Comparison of ENCODE assay signal across 1 cellular context in the genomic region with DNA sequence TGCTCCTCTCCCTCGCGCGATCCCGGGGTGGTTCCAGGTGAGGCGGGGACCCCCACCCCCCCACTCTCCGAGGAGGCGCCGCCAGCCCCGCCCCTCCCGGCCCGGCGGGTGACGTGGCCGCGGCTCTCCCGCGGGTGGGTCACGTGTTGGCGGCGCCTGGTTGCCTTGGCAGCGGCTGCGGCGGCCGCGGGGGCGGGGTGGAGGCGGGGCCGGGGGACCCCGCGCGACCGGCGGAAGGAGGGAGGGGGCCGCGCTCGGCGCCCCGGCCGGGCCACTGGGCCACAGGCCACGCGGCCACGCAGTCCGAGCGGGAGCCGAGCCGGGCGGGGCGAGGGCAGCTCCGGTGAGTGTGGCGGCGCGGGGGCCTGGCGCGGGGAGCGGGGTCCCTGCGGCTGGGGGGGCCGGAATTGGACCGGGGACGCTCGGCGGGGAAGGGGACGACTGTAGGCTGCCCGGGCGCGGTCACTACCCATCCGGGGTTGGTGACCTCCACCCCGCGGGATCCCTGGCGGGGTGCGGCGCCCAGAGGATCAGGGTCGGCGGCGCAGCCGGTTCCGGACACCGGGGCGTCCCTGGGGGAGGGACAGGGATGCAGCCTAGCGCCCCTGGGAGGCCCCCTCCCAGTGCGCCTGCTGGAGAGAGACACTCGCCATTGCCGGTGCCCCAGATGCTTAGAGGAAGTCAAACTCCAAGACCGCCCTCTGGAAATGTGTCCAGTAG.
A peak's percentile ranks its signal among the peaks of the same experiment; 100 is the strongest.
TF ChIP-seq lines count a peak whose summit lies in the region.

A gene (plus strand): TSS at position 257 of the 720 bp plus-strand sequence. CDS start 5,382 bp downstream, outside the sequence.

TF ChIP-seq in HEK293, 187 proteins besides CTCF, POLR2A, EP300 and RAD21 (continued from another document):
- TF ChIP-seq ZNF529 (tag by site-specific recombination; IDR thresholded peaks at IDR 0.05; ENCODE audit: insufficient replicate concordance) (no peak), KLF9 (tag by site-specific recombination; IDR thresholded peaks at IDR 0.05; ENCODE audit: low read depth) (peak; percentile 72; the same call in 1 of the 2 replicates), SP2 (tag by site-specific recombination; IDR thresholded peaks at IDR 0.05) (0 out of 2 replicates have a peak, but pooled peaks have one; percentile 2), ZNF423 (tag by site-specific recombination; IDR thresholded peaks at IDR 0.05) (peak; percentile 90), ZBTB20 (tag by site-specific recombination; IDR thresholded peaks at IDR 0.05) (no peak), ZNF571 (tag by site-specific recombination; IDR thresholded peaks at IDR 0.05) (no peak), ZNF274 (IDR thresholded peaks at IDR 0.05; ENCODE audit: low read length) (no peak), ZNF274 (tag by site-specific recombination; IDR thresholded peaks at IDR 0.05; ENCODE audit: borderline replicate concordance) (no peak), ZXDB (tag by site-specific recombination; IDR thresholded peaks at IDR 0.05) (peak; percentile 69), ZNF596 (tag by site-specific recombination; IDR thresholded peaks at IDR 0.05) (no peak), ZNF350 (tag by site-specific recombination; IDR thresholded peaks at IDR 0.05) (no peak), ZNF140 (tag by site-specific recombination; IDR thresholded peaks at IDR 0.05) (no peak), TRIM28 (IDR thresholded peaks at IDR 0.05; ENCODE audit: borderline replicate concordance, low read length) (no peak), YY1 (tag by site-specific recombination; IDR thresholded peaks at IDR 0.05) (peak; percentile 27; the same call in 1 of the 2 replicates), ZNF391 (tag by site-specific recombination; IDR thresholded peaks at IDR 0.05; ENCODE audit: borderline replicate concordance, low read depth) (no peak), GLIS2 (tag by site-specific recombination; IDR thresholded peaks at IDR 0.05) (peak; percentile 76), ZIC2 (tag by site-specific recombination; IDR thresholded peaks at IDR 0.05) (peak; percentile 84), ZFP69B (tag by site-specific recombination; IDR thresholded peaks at IDR 0.05) (no peak), ZNF23 (tag by site-specific recombination; IDR thresholded peaks at IDR 0.05; ENCODE audit: borderline replicate concordance) (no peak), ZNF670 (tag by site-specific recombination; IDR thresholded peaks at IDR 0.05; ENCODE audit: low read depth) (no peak), SETDB1 (IDR thresholded peaks at IDR 0.05; ENCODE audit: insufficient read length, low read length) (no peak), PRDM1 (tag by site-specific recombination; IDR thresholded peaks at IDR 0.05) (no peak), ZNF37A (tag by site-specific recombination; IDR thresholded peaks at IDR 0.05) (0 out of 2 replicates have a peak, but pooled peaks have one; percentile 33), ZNF521 (tag by site-specific recombination; IDR thresholded peaks at IDR 0.05) (no peak), ZFHX2 (tag by site-specific recombination; conservative IDR thresholded peaks at IDR 0.05) (0 out of 2 replicates have a peak, but pooled peaks have one; percentile 3), ZEB2 (tag by site-specific recombination; IDR thresholded peaks at IDR 0.05) (0 out of 2 replicates have a peak, but pooled peaks have one; percentile 13), ZBTB8A (tag by site-specific recombination; IDR thresholded peaks at IDR 0.05) (peak; percentile 22; the same call in 1 of the 2 replicates), ZNF664 (tag by site-specific recombination; IDR thresholded peaks at IDR 0.05) (no peak), GFI1B (tag by site-specific recombination; IDR thresholded peaks at IDR 0.05) (no peak), ZSCAN30 (tag by site-specific recombination; IDR thresholded peaks at IDR 0.05) (0 out of 2 replicates have a peak, but pooled peaks have one; percentile 17), KLF10 (tag by site-specific recombination; IDR thresholded peaks at IDR 0.05) (peak; percentile 47; the same call in 1 of the 2 replicates), ZNF335 (tag by site-specific recombination; conservative IDR thresholded peaks at IDR 0.05) (peak; percentile 88)
- TF ChIP-seq, protein P1, sequence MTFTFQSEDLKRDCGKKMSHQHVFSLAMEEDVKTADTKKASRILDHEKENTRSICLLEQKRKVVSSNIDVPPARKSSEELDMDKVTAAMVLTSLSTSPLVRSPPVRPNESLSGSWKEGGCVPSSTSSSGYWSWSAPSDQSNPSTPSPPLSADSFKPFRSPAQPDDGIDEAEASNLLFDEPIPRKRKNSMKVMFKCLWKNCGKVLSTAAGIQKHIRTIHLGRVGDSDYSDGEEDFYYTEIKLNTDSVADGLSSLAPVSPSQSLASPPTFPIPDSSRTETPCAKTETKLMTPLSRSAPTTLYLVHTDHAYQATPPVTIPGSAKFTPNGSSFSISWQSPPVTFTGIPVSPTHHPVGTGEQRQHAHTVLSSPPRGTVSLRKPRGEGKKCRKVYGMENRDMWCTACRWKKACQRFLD (tag by site-specific recombination; IDR thresholded peaks at IDR 0.05), result no peak
- TF ChIP-seq, protein P2, sequence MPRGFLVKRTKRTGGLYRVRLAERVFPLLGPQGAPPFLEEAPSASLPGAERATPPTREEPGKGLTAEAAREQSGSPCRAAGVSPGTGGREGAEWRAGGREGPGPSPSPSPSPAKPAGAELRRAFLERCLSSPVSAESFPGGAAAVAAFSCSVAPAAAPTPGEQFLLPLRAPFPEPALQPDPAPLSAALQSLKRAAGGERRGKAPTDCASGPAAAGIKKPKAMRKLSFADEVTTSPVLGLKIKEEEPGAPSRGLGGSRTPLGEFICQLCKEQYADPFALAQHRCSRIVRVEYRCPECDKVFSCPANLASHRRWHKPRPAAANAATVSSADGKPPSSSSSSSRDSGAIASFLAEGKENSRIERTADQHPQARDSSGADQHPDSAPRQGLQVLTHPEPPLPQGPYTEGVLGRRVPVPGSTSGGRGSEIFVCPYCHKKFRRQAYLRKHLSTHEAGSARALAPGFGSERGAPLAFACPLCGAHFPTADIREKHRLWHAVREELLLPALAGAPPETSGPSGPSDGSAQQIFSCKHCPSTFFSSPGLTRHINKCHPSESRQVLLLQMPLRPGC (tag by site-specific recombination; IDR thresholded peaks at IDR 0.05), result no peak
- TF ChIP-seq, protein P3, sequence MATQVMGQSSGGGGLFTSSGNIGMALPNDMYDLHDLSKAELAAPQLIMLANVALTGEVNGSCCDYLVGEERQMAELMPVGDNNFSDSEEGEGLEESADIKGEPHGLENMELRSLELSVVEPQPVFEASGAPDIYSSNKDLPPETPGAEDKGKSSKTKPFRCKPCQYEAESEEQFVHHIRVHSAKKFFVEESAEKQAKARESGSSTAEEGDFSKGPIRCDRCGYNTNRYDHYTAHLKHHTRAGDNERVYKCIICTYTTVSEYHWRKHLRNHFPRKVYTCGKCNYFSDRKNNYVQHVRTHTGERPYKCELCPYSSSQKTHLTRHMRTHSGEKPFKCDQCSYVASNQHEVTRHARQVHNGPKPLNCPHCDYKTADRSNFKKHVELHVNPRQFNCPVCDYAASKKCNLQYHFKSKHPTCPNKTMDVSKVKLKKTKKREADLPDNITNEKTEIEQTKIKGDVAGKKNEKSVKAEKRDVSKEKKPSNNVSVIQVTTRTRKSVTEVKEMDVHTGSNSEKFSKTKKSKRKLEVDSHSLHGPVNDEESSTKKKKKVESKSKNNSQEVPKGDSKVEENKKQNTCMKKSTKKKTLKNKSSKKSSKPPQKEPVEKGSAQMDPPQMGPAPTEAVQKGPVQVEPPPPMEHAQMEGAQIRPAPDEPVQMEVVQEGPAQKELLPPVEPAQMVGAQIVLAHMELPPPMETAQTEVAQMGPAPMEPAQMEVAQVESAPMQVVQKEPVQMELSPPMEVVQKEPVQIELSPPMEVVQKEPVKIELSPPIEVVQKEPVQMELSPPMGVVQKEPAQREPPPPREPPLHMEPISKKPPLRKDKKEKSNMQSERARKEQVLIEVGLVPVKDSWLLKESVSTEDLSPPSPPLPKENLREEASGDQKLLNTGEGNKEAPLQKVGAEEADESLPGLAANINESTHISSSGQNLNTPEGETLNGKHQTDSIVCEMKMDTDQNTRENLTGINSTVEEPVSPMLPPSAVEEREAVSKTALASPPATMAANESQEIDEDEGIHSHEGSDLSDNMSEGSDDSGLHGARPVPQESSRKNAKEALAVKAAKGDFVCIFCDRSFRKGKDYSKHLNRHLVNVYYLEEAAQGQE (tag by site-specific recombination; IDR thresholded peaks at IDR 0.05), result peak; percentile 45; the same call in 1 of the 2 replicates
- TF ChIP-seq, protein P4, sequence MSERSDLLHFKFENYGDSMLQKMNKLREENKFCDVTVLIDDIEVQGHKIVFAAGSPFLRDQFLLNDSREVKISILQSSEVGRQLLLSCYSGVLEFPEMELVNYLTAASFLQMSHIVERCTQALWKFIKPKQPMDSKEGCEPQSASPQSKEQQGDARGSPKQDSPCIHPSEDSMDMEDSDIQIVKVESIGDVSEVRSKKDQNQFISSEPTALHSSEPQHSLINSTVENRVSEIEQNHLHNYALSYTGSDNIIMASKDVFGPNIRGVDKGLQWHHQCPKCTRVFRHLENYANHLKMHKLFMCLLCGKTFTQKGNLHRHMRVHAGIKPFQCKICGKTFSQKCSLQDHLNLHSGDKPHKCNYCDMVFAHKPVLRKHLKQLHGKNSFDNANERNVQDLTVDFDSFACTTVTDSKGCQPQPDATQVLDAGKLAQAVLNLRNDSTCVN (tag by site-specific recombination; optimal IDR thresholded peaks at IDR 0.05), result peak; percentile 67
- TF ChIP-seq, protein P5, sequence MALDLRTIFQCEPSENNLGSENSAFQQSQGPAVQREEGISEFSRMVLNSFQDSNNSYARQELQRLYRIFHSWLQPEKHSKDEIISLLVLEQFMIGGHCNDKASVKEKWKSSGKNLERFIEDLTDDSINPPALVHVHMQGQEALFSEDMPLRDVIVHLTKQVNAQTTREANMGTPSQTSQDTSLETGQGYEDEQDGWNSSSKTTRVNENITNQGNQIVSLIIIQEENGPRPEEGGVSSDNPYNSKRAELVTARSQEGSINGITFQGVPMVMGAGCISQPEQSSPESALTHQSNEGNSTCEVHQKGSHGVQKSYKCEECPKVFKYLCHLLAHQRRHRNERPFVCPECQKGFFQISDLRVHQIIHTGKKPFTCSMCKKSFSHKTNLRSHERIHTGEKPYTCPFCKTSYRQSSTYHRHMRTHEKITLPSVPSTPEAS (tag by site-specific recombination; IDR thresholded peaks at IDR 0.05), result no peak
- TF ChIP-seq, protein P6, sequence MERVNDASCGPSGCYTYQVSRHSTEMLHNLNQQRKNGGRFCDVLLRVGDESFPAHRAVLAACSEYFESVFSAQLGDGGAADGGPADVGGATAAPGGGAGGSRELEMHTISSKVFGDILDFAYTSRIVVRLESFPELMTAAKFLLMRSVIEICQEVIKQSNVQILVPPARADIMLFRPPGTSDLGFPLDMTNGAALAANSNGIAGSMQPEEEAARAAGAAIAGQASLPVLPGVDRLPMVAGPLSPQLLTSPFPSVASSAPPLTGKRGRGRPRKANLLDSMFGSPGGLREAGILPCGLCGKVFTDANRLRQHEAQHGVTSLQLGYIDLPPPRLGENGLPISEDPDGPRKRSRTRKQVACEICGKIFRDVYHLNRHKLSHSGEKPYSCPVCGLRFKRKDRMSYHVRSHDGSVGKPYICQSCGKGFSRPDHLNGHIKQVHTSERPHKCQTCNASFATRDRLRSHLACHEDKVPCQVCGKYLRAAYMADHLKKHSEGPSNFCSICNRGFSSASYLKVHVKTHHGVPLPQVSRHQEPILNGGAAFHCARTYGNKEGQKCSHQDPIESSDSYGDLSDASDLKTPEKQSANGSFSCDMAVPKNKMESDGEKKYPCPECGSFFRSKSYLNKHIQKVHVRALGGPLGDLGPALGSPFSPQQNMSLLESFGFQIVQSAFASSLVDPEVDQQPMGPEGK (tag by site-specific recombination; IDR thresholded peaks at IDR 0.05), result peak; percentile 19
- TF ChIP-seq, protein P7, sequence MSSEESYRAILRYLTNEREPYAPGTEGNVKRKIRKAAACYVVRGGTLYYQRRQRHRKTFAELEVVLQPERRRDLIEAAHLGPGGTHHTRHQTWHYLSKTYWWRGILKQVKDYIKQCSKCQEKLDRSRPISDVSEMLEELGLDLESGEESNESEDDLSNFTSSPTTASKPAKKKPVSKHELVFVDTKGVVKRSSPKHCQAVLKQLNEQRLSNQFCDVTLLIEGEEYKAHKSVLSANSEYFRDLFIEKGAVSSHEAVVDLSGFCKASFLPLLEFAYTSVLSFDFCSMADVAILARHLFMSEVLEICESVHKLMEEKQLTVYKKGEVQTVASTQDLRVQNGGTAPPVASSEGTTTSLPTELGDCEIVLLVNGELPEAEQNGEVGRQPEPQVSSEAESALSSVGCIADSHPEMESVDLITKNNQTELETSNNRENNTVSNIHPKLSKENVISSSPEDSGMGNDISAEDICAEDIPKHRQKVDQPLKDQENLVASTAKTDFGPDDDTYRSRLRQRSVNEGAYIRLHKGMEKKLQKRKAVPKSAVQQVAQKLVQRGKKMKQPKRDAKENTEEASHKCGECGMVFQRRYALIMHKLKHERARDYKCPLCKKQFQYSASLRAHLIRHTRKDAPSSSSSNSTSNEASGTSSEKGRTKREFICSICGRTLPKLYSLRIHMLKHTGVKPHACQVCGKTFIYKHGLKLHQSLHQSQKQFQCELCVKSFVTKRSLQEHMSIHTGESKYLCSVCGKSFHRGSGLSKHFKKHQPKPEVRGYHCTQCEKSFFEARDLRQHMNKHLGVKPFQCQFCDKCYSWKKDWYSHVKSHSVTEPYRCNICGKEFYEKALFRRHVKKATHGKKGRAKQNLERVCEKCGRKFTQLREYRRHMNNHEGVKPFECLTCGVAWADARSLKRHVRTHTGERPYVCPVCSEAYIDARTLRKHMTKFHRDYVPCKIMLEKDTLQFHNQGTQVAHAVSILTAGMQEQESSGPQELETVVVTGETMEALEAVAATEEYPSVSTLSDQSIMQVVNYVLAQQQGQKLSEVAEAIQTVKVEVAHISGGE (tag by site-specific recombination; conservative IDR thresholded peaks at IDR 0.05; ENCODE audit: low read depth), result 0 out of 2 replicates have a peak, but pooled peaks have one; percentile 18
